In genomic region chr18:7202119-7202680, GRCh38 we compare ENCODE assay signal across 18 cellular contexts. TPM values are rescaled to one million over a fixed set of nuclear protein-coding genes. Genes with fewer than 3 reads are reported as not detected.
DNase-seq lines count a peak whose midpoint lies in the region; ATAC-seq, FAIRE-seq and TF ChIP-seq lines count a peak whose summit lies in the region.
"Had no signal": no experiment of that assay in that cellular context is flagged by ENCODE, and none has a peak within 500 bp of the region (broad histone marks: within the 10 kb centered on the region; RNA-seq: fewer than 3 reads in every experiment).

No MANE protein-coding gene starts in this region.

- no peak overlapping the region for H3K4me2 ChIP-seq in SK-N-SH
- H3K4me2 ChIP-seq: A549 had no signal

- TF ChIP-seq POLR2A in esophagus muscularis mucosa (IDR thresholded peaks at IDR 0.05; ENCODE audit: low read depth) (no peak), heart left ventricle (IDR thresholded peaks at IDR 0.05) (no peak)

- H3K36me3 Mint-ChIP-seq in nephron (ENCODE audit: low read depth), result no peaks in the 10 kb centered on the region
- no peaks in the 10 kb centered on the region for H3K36me3 Mint-ChIP-seq in natural killer cell treated with Interleukin-12 subunit alpha and Interleukin-12 subunit beta and Interleukin-15 and Interleukin-18, amount 100 ng/mL, for 72 hours

- DNase-seq in SK-N-SH (peak; percentile 40), SJCRH30 (peak; percentile 17 to 50), urothelium cell line (ENCODE audit: low spot score) (no peak), esophagus muscularis mucosa (ENCODE audit: extremely low spot score) (no peak), heart left ventricle (no peak)
- no peak for DNase-seq in natural killer cell treated with Interleukin-12 subunit alpha and Interleukin-12 subunit beta and Interleukin-15 and Interleukin-18, amount 100 ng/mL, for 72 hours (ENCODE audit: low spot score)
- DNase-seq: DMS53, IMR-90, Kasumi-1, NCI-H2029 treated with DMSO at 0.1 percent for 48 hours, NCI-H226 had no signal

- peaks cover 0 to 19% of the 10 kb centered on the region in 2 experiments; a peak in 2 of 4 replicates for H3K4me1 ChIP-seq in SK-N-SH (ENCODE audit: control insufficient read depth in 1 of 2, insufficient read depth in 2 of 2, low read depth in 1 of 2, low read length in 1 of 2)
- no peaks in the 10 kb centered on the region for H3K4me1 ChIP-seq in SJCRH30
- H3K4me1 ChIP-seq in esophagus muscularis mucosa, result peaks cover 0 to 24% (median 21%) of the 10 kb centered on the region in 4 donors
- peaks cover 0 to 15% (median 2%) of the 10 kb centered on the region in 12 donors for H3K4me1 ChIP-seq in heart left ventricle
- H3K4me1 ChIP-seq: A549, HAP-1 had no signal

- H3K36me3 ChIP-seq in SK-N-SH (replicated peaks in 1 of 2; ENCODE audit: control insufficient read depth in 1 of 2, insufficient read depth in 2 of 2, low read length in 1 of 2) (no peaks in the 10 kb centered on the region), SJCRH30 (no peaks in the 10 kb centered on the region), esophagus muscularis mucosa (no peaks in the 10 kb centered on the region), heart left ventricle (no peaks in the 10 kb centered on the region)
- H3K36me3 ChIP-seq: HAP-1 had no signal

- H3K9ac ChIP-seq in SK-N-SH, result no peak overlapping the region

- H3K9me3 Mint-ChIP-seq in nephron, result no peaks in the 10 kb centered on the region
- H3K9me3 Mint-ChIP-seq in natural killer cell treated with Interleukin-12 subunit alpha and Interleukin-12 subunit beta and Interleukin-15 and Interleukin-18, amount 100 ng/mL, for 72 hours, result no peaks in the 10 kb centered on the region

- no peak for TF ChIP-seq RAD21 in SK-N-SH (IDR thresholded peaks at IDR 0.05; ENCODE audit: low read length)

- no peak overlapping the region for H3K4me3 ChIP-seq in SK-N-SH (ENCODE audit: low read depth in 2 of 2, low read length in 1 of 2)
- H3K4me3 ChIP-seq in SJCRH30, result no peak overlapping the region
- H3K4me3 ChIP-seq in esophagus muscularis mucosa, result no peak overlapping the region
- H3K4me3 ChIP-seq in heart left ventricle, result no peak overlapping the region
- H3K4me3 ChIP-seq: A549, GM12878, HAP-1 had no signal

- H3K27me3 ChIP-seq in SK-N-SH (ENCODE audit: insufficient read depth), result no peaks in the 10 kb centered on the region
- no peaks in the 10 kb centered on the region for H3K27me3 ChIP-seq in SJCRH30
- H3K27me3 ChIP-seq in esophagus muscularis mucosa, result peaks cover 0 to 3% (median 0%) of the 10 kb centered on the region in 4 donors
- H3K27me3 ChIP-seq in heart left ventricle, result no peaks in the 10 kb centered on the region

- H3K79me2 ChIP-seq in SK-N-SH (ENCODE audit: insufficient read depth), result no peaks in the 10 kb centered on the region

- no peak for TF ChIP-seq EP300 in SK-N-SH (IDR thresholded peaks at IDR 0.05; ENCODE audit: borderline replicate concordance in 1 of 2, low read depth in 1 of 2, low read length in 1 of 2)
- no peak for TF ChIP-seq EP300 in esophagus muscularis mucosa (IDR thresholded peaks at IDR 0.05)

- intact Hi-C loops in esophagus muscularis mucosa (cut with DNase I) (no loop called here), heart left ventricle (cut with DNase I) (no loop called here)

- 69% methylated on average over 11 of the region's 11 CpGs for WGBS in SK-N-SH (ENCODE audit: low lambda C conversion rate)
- WGBS in esophagus muscularis mucosa, result 97% methylated on average over 11 of the region's 11 CpGs
- WGBS in heart left ventricle, 4 donors, result 87 to 92% (median 90%) methylated on average over 11 of the region's 11 CpGs

- POLR2A ChIA-PET in SK-N-SH (lab: Yijun Ruan, JAX), result no interaction called here

- H4K20me1 ChIP-seq in SK-N-SH (ENCODE audit: insufficient read depth), result no peaks in the 10 kb centered on the region

- H3K27ac ChIP-seq in SK-N-SH (ENCODE audit: low read depth in 2 of 2, low read length in 1 of 2) (no peak overlapping the region; a peak in 1 of 4 replicates), SJCRH30 (no peak overlapping the region), esophagus muscularis mucosa (replicated peaks in 1 of 4) (no peak overlapping the region), heart left ventricle (no peak overlapping the region)
- H3K27ac ChIP-seq: A549, C4-2B had no signal

- CTCF ChIA-PET in SK-N-SH (lab: Yijun Ruan, JAX), result interaction anchor here (0.5 kb wide), 1 partner anchor 403 kb away, joined by 4 read pairs; no protein-coding TSS in a partner anchor

- peak overlapping the region in 1 of 3 experiments; percentile 41 for H3K4me3 Mint-ChIP-seq in nephron
- no peak overlapping the region for H3K4me3 Mint-ChIP-seq in natural killer cell treated with Interleukin-12 subunit alpha and Interleukin-12 subunit beta and Interleukin-15 and Interleukin-18, amount 100 ng/mL, for 72 hours

- H3K9me3 ChIP-seq in SK-N-SH, result no peaks in the 10 kb centered on the region
- H3K9me3 ChIP-seq in SJCRH30 (replicated peaks), result no peaks in the 10 kb centered on the region
- H3K9me3 ChIP-seq in esophagus muscularis mucosa, result no peaks in the 10 kb centered on the region
- H3K9me3 ChIP-seq in heart left ventricle, result no peaks in the 10 kb centered on the region
- H3K9me3 ChIP-seq: A549, HAP-1 had no signal

- FAIRE-seq in urothelium cell line (lab: Jason Lieb, UNC), result peak; percentile 42
- FAIRE-seq: A549, GM12878, GM18507 had no signal

- no peaks in the 10 kb centered on the region for H3K9me2 ChIP-seq in SK-N-SH

- H3K27me3 Mint-ChIP-seq in nephron (ENCODE audit: low read depth), result peaks cover 4% of the 10 kb centered on the region
- H3K27me3 Mint-ChIP-seq in natural killer cell treated with Interleukin-12 subunit alpha and Interleukin-12 subunit beta and Interleukin-15 and Interleukin-18, amount 100 ng/mL, for 72 hours, result no peaks in the 10 kb centered on the region

- peaks cover 35% of the 10 kb centered on the region for H3K4me1 Mint-ChIP-seq in nephron
- no peaks in the 10 kb centered on the region for H3K4me1 Mint-ChIP-seq in natural killer cell treated with Interleukin-12 subunit alpha and Interleukin-12 subunit beta and Interleukin-15 and Interleukin-18, amount 100 ng/mL, for 72 hours (ENCODE audit: low read depth in 2 of 2)

- ATAC-seq in SK-N-SH treated with all-trans-retinoic acid at 6 μM for 48 hours (no peak), heart left ventricle (no peak)
- no peak for ATAC-seq in natural killer cell treated with Interleukin-12 subunit alpha and Interleukin-12 subunit beta and Interleukin-15 and Interleukin-18, amount 100 ng/mL, for 72 hours
- ATAC-seq: A549, GM12878 had no signal

- TF ChIP-seq CTCF in SK-N-SH (IDR thresholded peaks at IDR 0.05) (no peak), nephron (IDR thresholded peaks at IDR 0.05; ENCODE audit: unreplicated experiment in 3 of 3) (no peak), esophagus muscularis mucosa (IDR thresholded peaks at IDR 0.05) (no peak), heart left ventricle (IDR thresholded peaks at IDR 0.05) (no peak)

- H3K27ac Mint-ChIP-seq in nephron, result peak overlapping the region in 2 of 3 experiments; percentile 24 to 49
- H3K27ac Mint-ChIP-seq in natural killer cell treated with Interleukin-12 subunit alpha and Interleukin-12 subunit beta and Interleukin-15 and Interleukin-18, amount 100 ng/mL, for 72 hours, result no peak overlapping the region

- H3F3A ChIP-seq in SK-N-SH (replicated peaks; ENCODE audit: insufficient read depth), result no peaks in the 10 kb centered on the region

- H2AFZ ChIP-seq in SK-N-SH (ENCODE audit: low read depth), result no peak overlapping the region

TF ChIP-seq in SK-N-SH, 30 proteins besides CTCF, POLR2A, EP300 and RAD21:
- TF ChIP-seq RCOR1 (IDR thresholded peaks at IDR 0.05; ENCODE audit: low read length), result 0 out of 2 replicates have a peak, but pooled peaks have one; percentile 22
- TF ChIP-seq JUND (IDR thresholded peaks at IDR 0.05), result no peak
- TF ChIP-seq CHD2 (IDR thresholded peaks at IDR 0.05; ENCODE audit: low read length, partially characterized antibody), result no peak

TF ChIP-seq in SK-N-SH treated with all-trans-retinoic acid at 6 μM for 48 hours, 23 proteins besides CTCF, POLR2A, EP300 and RAD21:
- TF ChIP-seq ZFP30 (CRISPR knock-in tag; IDR thresholded peaks at IDR 0.05), result no peak
- TF ChIP-seq ESRRG (CRISPR knock-in tag; IDR thresholded peaks at IDR 0.05), result no peak
- no peak for TF ChIP-seq RARB (CRISPR knock-in tag; IDR thresholded peaks at IDR 0.05)
- TF ChIP-seq ARNTL (CRISPR knock-in tag; IDR thresholded peaks at IDR 0.05; ENCODE audit: borderline replicate concordance, low read depth), result no peak
- no peak for TF ChIP-seq CSDC2 (CRISPR knock-in tag; IDR thresholded peaks at IDR 0.05)
- no peak for TF ChIP-seq ZNF8 (CRISPR knock-in tag; IDR thresholded peaks at IDR 0.05)
- no peak for TF ChIP-seq TCF4 (CRISPR knock-in tag; IDR thresholded peaks at IDR 0.05; ENCODE audit: borderline replicate concordance)
- TF ChIP-seq BACH2 (CRISPR knock-in tag; IDR thresholded peaks at IDR 0.05; ENCODE audit: borderline replicate concordance), result no peak
- TF ChIP-seq OSR1 (CRISPR knock-in tag; IDR thresholded peaks at IDR 0.05), result no peak
- no peak for TF ChIP-seq CREB5 (CRISPR knock-in tag; IDR thresholded peaks at IDR 0.05; ENCODE audit: low read depth)
- no peak for TF ChIP-seq ZNF70 (CRISPR knock-in tag; IDR thresholded peaks at IDR 0.05)
- TF ChIP-seq SNAI2 (CRISPR knock-in tag; IDR thresholded peaks at IDR 0.05), result no peak
- TF ChIP-seq ZC3H10 (CRISPR knock-in tag; IDR thresholded peaks at IDR 0.05), result no peak

RNA-seq across cellular contexts. Expression of gene LRRC30, which starts 28.7 kb away (rescaled TPM):
- not detected in 2 replicates for polyA plus RNA-seq in SK-N-SH (2012; rRNA removed)
- polyA plus RNA-seq in SK-N-SH (2012; cell fraction: cytosol; rRNA removed), result not detected in 2 replicates
- polyA plus RNA-seq in SK-N-SH (2012; cell fraction: nucleus; rRNA removed), result not detected in 2 replicates
- total RNA-seq in SJCRH30 (2014; rRNA removed; shearing (Covaris generic)), result not detected in 2 replicates
- not detected for total RNA-seq in esophagus muscularis mucosa
- not detected for total RNA-seq in natural killer cell treated with Interleukin-12 subunit alpha and Interleukin-12 subunit beta and Interleukin-15 and Interleukin-18, amount 100 ng/mL, for 72 hours
- not detected for total RNA-seq in heart left ventricle
- polyA plus RNA-seq in heart left ventricle, result not detected
- total RNA-seq: GM12878, IMR-90 had no signal
- polyA plus RNA-seq: A549, GM12878, IMR-90 had no signal

Comparison
In these comparisons a context has a peak if more than half of its experiments do, and no peak if none do; other contexts are left out.
1. DNase-seq: peak in SK-N-SH (single experiment) and SJCRH30 (2 of 2); none in urothelium cell line (single experiment), esophagus muscularis mucosa (single experiment), natural killer cell treated with Interleukin-12 subunit alpha and Interleukin-12 subunit beta and Interleukin-15 and Interleukin-18, amount 100 ng/mL, for 72 hours (single experiment) and heart left ventricle (0 of 5).
2. H3K27ac Mint-ChIP-seq: peak in nephron (2 of 3); none in natural killer cell treated with Interleukin-12 subunit alpha and Interleukin-12 subunit beta and Interleukin-15 and Interleukin-18, amount 100 ng/mL, for 72 hours (0 of 2).